ENCODE assay signal across 15 cellular contexts in the genomic region with DNA sequence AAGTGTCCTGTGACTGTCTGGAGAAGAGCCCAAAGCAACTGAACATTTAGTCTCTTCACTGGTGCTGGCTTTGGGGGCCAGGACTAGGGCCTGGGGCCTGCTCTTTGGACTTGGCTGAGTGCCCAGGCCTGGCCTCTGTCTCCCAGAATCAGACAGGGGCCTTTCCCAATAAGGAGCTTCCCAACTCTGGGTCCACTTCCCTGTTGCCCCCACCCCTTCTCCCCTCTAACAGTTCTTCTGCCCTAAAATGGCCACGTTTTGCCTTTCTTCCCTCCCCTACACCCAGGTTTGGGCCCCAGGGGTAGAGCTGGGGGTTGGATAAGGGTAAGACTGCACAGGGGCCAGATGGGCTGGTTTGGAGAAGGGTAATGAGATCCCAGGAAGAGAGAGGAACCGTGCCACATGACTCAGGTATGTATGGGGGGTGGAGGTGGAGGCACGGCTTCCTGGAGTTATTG. TPM values are rescaled to one million over a fixed set of nuclear protein-coding genes. Genes with fewer than 3 reads are reported as not detected.
DNase-seq lines count a peak whose midpoint lies in the region; ATAC-seq and TF ChIP-seq lines count a peak whose summit lies in the region.
"Had no signal": no experiment of that assay in that cellular context is flagged by ENCODE, and none has a peak within 500 bp of the region (broad histone marks: within the 10 kb centered on the region; RNA-seq: fewer than 3 reads in every experiment).

No MANE protein-coding gene starts in this region.

- TF ChIP-seq POLR2A in heart left ventricle (IDR thresholded peaks at IDR 0.05) = no peak
- TF ChIP-seq POLR2A in vagina (IDR thresholded peaks at IDR 0.05) = no peak

- DNase-seq in heart left ventricle = no peak
- DNase-seq in cardiac septum (ENCODE audit: low spot score) = no peak
- no peak for DNase-seq in vagina (ENCODE audit: extremely low spot score in 2 of 2)
- no peak for DNase-seq in head of caudate nucleus
- no peak for DNase-seq in CD1c-positive myeloid dendritic cell (ENCODE audit: extremely low spot score)
- DNase-seq: DMS79, mucosa of descending colon, NCI-H1417, NCI-H524 treated with DMSO at 0.1 percent for 48 hours had no signal

- H3K9me3 ChIP-seq in heart left ventricle = no peaks in the 10 kb centered on the region
- no peaks in the 10 kb centered on the region for H3K9me3 ChIP-seq in esophagus (ENCODE audit: control insufficient read depth in 2 of 2, insufficient read depth in 1 of 2, low read depth in 1 of 2, low read length in 1 of 2)
- no peaks in the 10 kb centered on the region for H3K9me3 ChIP-seq in muscle layer of duodenum (ENCODE audit: control insufficient read depth in 1 of 2, low read length in 2 of 2)
- H3K9me3 ChIP-seq in vagina = no peaks in the 10 kb centered on the region
- H3K9me3 ChIP-seq: mucosa of descending colon had no signal

- H3K27ac ChIP-seq in heart left ventricle = peak overlapping the region in 8 of 12 donors; percentile 17 to 97 (median 65)
- peak overlapping the region; percentile 23 to 82 for H3K27ac ChIP-seq in esophagus (ENCODE audit: low read depth in 2 of 2, low read length in 1 of 2)
- H3K27ac ChIP-seq in muscle layer of duodenum (ENCODE audit: low read length) = peak overlapping the region; percentile 85
- peak overlapping the region; percentile 41 for H3K27ac ChIP-seq in vagina

- peaks cover 25 to 94% (median 60%) of the 10 kb centered on the region in 12 donors for H3K4me1 ChIP-seq in heart left ventricle
- peaks cover 5 to 9% of the 10 kb centered on the region in 2 donors for H3K4me1 ChIP-seq in esophagus (ENCODE audit: control insufficient read depth in 2 of 2, insufficient read depth in 2 of 2, low read length in 1 of 2)
- peaks cover 9 to 31% of the 10 kb centered on the region in 2 donors for H3K4me1 ChIP-seq in muscle layer of duodenum (ENCODE audit: control insufficient read depth in 1 of 2, insufficient read depth in 2 of 2, low read length in 2 of 2)
- H3K4me1 ChIP-seq in vagina = peaks cover 63% of the 10 kb centered on the region

- TF ChIP-seq CTCF in heart left ventricle (IDR thresholded peaks at IDR 0.05) (no peak), vagina (IDR thresholded peaks at IDR 0.05) (no peak)

- H3K27me3 ChIP-seq in heart left ventricle (no peaks in the 10 kb centered on the region), esophagus (ENCODE audit: control insufficient read depth in 1 of 2, insufficient read depth in 2 of 2, low read length in 2 of 2) (no peaks in the 10 kb centered on the region), muscle layer of duodenum (ENCODE audit: low read depth, low read length) (no peaks in the 10 kb centered on the region), vagina (no peaks in the 10 kb centered on the region)

- 77 to 84% (median 80%) methylated on average over 3 of the region's 3 CpGs for WGBS in heart left ventricle, 4 donors
- WGBS in esophagus, 2 donors = 59 to 65% methylated on average over 3 of the region's 3 CpGs

- no peak overlapping the region for H3K4me3 ChIP-seq in heart left ventricle
- H3K4me3 ChIP-seq in esophagus (ENCODE audit: low read depth in 1 of 2, low read length in 2 of 2) = no peak overlapping the region
- peak overlapping the region in 1 of 2 donors; percentile 12 for H3K4me3 ChIP-seq in muscle layer of duodenum (ENCODE audit: low read depth in 1 of 2, low read length in 2 of 2)
- no peak overlapping the region for H3K4me3 ChIP-seq in vagina
- H3K4me3 ChIP-seq: GM12878, mucosa of descending colon had no signal

- H3K36me3 ChIP-seq in heart left ventricle (no peaks in the 10 kb centered on the region), esophagus (ENCODE audit: control insufficient read depth in 2 of 2, insufficient read depth in 2 of 2, low read length in 1 of 2) (no peaks in the 10 kb centered on the region), muscle layer of duodenum (ENCODE audit: control insufficient read depth in 1 of 2, insufficient read depth in 2 of 2, low read length in 2 of 2) (no peaks in the 10 kb centered on the region), vagina (no peaks in the 10 kb centered on the region)

- intact Hi-C loops in heart left ventricle (cut with DNase I) (no loop called here), cardiac septum (cut with DNase I) (no loop called here), vagina (cut with DNase I) (no loop called here), head of caudate nucleus (cut with DNase I) (no loop called here)

- ATAC-seq in heart left ventricle = peak in 2 of 4 donors; percentile 4 to 5
- no peak for ATAC-seq in HG02798 (IDR thresholded peaks at IDR 0.05; ENCODE audit: poor library complexity, unreplicated experiment)
- ATAC-seq: sciatic nerve had no signal

RNA-seq across cellular contexts. Expression of a gene that starts 10.0 kb away (rescaled TPM):
- total RNA-seq in heart left ventricle (100 to 1,000 TPM in 2 of 9 donors, 10 to 100 TPM in 7; 41.6 to 128 (median 55.0) TPM), cardiac septum (48.2 TPM), vagina (95.0 TPM)
- polyA plus RNA-seq in heart left ventricle (100 to 1,000 TPM in 1 of 2 donors, 10 to 100 TPM in 1; 33.2 to 301 TPM), esophagus (10 to 100 TPM; 20.0 to 42.8 TPM)

RNA-seq across cellular contexts. Expression of a gene that starts 44.4 kb away (rescaled TPM):
- total RNA-seq in heart left ventricle (1 to 10 TPM in 1 of 9 donors, not detected in 8; 1.2 TPM), cardiac septum (not detected), vagina (2.7 TPM)
- polyA plus RNA-seq in heart left ventricle (under 1 TPM in 1 of 2 donors, not detected in 1; 0.39 TPM), esophagus (under 1 TPM in 1 of 2 donors, not detected in 1; 0.16 TPM)
- total RNA-seq: mucosa of descending colon, sciatic nerve, SK-MEL-5 had no signal

RNA-seq across cellular contexts. Expression of a gene that starts 44.5 kb away (rescaled TPM):
- 10 to 100 TPM in 4 of 9 donors, 1 to 10 TPM in 5; 3.6 to 22.7 (median 6.7) TPM for total RNA-seq in heart left ventricle
- 1 to 10 TPM; 5.3 TPM for polyA plus RNA-seq in heart left ventricle
- 4.8 TPM for total RNA-seq in cardiac septum
- polyA plus RNA-seq in esophagus = 10 to 100 TPM; 44.6 to 49.9 TPM
- 38.8 TPM for total RNA-seq in vagina
